1 cellular context compared by ENCODE assay signal in genomic region chr14:54025661-54026060, GRCh38.
A peak's percentile ranks its signal among the peaks of the same experiment; 100 is the strongest.
TF ChIP-seq lines count a peak whose summit lies in the region.

No MANE protein-coding gene starts in this region.

TF ChIP-seq in HepG2, 621 proteins besides CTCF, POLR2A, EP300 and RAD21 (continued from another document):
- TF ChIP-seq ZNF597 (CRISPR knock-in tag; IDR thresholded peaks at IDR 0.05) (no peak), SMC3 (IDR thresholded peaks at IDR 0.05; ENCODE audit: low read length) (peak; percentile 77), ARID3A (IDR thresholded peaks at IDR 0.05; ENCODE audit: low read depth, low read length) (peak; percentile 44; the same call in 1 of the 2 replicates), ZFAT (CRISPR knock-in tag; conservative IDR thresholded peaks at IDR 0.05) (no peak), RBM39 (IDR thresholded peaks at IDR 0.05; ENCODE audit: low read depth, low read length, poor library complexity, severe bottlenecking) (no peak)
